ENCODE assay signal across 10 cellular contexts in genomic region chr9:19124430-19124793, GRCh38. TPM values are rescaled to one million over a fixed set of nuclear protein-coding genes. Genes with fewer than 3 reads are reported as not detected.
DNase-seq lines count a peak whose midpoint lies in the region; ATAC-seq and TF ChIP-seq lines count a peak whose summit lies in the region.
"Had no signal": no experiment of that assay in that cellular context is flagged by ENCODE, and none has a peak within 500 bp of the region (broad histone marks: within the 10 kb centered on the region; RNA-seq: fewer than 3 reads in every experiment).

No MANE protein-coding gene starts in this region.

- no peaks in the 10 kb centered on the region for H3K9me3 Mint-ChIP-seq in CD8-positive, alpha-beta memory T cell

- no peaks in the 10 kb centered on the region for H3K27me3 Mint-ChIP-seq in CD8-positive, alpha-beta memory T cell

- H2AFZ ChIP-seq in osteoblast (ENCODE audit: low read length) = no peak overlapping the region

- peaks cover 12 to 62% (median 22%) of the 10 kb centered on the region in 3 donors for H3K36me3 Mint-ChIP-seq in CD8-positive, alpha-beta memory T cell

- H3K36me3 ChIP-seq in CD8-positive, alpha-beta memory T cell (ENCODE audit: insufficient read depth, low read length) = peaks cover 26% of the 10 kb centered on the region
- H3K36me3 ChIP-seq in RWPE2 (ENCODE audit: low read depth) = no peaks in the 10 kb centered on the region
- peaks cover 65% of the 10 kb centered on the region for H3K36me3 ChIP-seq in osteoblast (ENCODE audit: insufficient read depth, low read length)
- peaks cover 28 to 66% (median 57%) of the 10 kb centered on the region in 4 donors for H3K36me3 ChIP-seq in stomach

- no peak for DNase-seq in CD8-positive, alpha-beta memory T cell
- DNase-seq in RWPE2 (ENCODE audit: low spot score) (no peak), epithelial cell of proximal tubule (ENCODE audit: low read depth) (no peak), osteoblast (ENCODE audit: insufficient read length, low spot score, missing footprints) (no peak), NCI-H2227 (lab: John Stamatoyannopoulos, UW; ENCODE audit: unreplicated experiment) (no peak), OCI-M2 (lab: John Stamatoyannopoulos, UW; ENCODE audit: unreplicated experiment) (no peak), stomach (no peak), HUDEP-2 (lab: John Stamatoyannopoulos, UW; ENCODE audit: unreplicated experiment in 76 of 76) (no peak)
- DNase-seq: brain microvascular endothelial cell, NCI-H187 had no signal

- TF ChIP-seq EP300 in stomach (IDR thresholded peaks at IDR 0.05) = no peak

- POLR2A ChIA-PET in CD8-positive, alpha-beta memory T cell (lab: Charles Lee) = no interaction called here

- H3K4me1 ChIP-seq in CD8-positive, alpha-beta memory T cell (ENCODE audit: insufficient read depth, low read length) = peaks cover 40% of the 10 kb centered on the region
- H3K4me1 ChIP-seq in RWPE2 (ENCODE audit: insufficient read depth, poor library complexity, severe bottlenecking) (peaks cover 9% of the 10 kb centered on the region), osteoblast (ENCODE audit: insufficient read depth, low read length) (peaks cover 37% of the 10 kb centered on the region), stomach (peaks cover 14 to 68% (median 48%) of the 10 kb centered on the region in 4 donors)

- peaks cover 9% of the 10 kb centered on the region for H4K20me1 ChIP-seq in osteoblast (ENCODE audit: insufficient read depth, low read length)

- CTCF ChIA-PET in CD8-positive, alpha-beta memory T cell (lab: Charles Lee) = no interaction called here

- H3K27me3 ChIP-seq in CD8-positive, alpha-beta memory T cell (ENCODE audit: insufficient read depth, low read length, poor library complexity, severe bottlenecking) = no peaks in the 10 kb centered on the region
- H3K27me3 ChIP-seq in RWPE2 (ENCODE audit: insufficient read depth, poor library complexity, severe bottlenecking) (no peaks in the 10 kb centered on the region), osteoblast (ENCODE audit: insufficient read depth, low read length) (no peaks in the 10 kb centered on the region), stomach (no peaks in the 10 kb centered on the region)
- H3K27me3 ChIP-seq: brain microvascular endothelial cell had no signal

- intact Hi-C loops in stomach (cut with DNase I; ENCODE audit: low total_unique reads) = no loop called here

- peaks cover 65% of the 10 kb centered on the region for H3K79me2 ChIP-seq in osteoblast (ENCODE audit: insufficient read depth, low read length)

- no peak for ATAC-seq in RWPE2 (ENCODE audit: low read depth)

- H3K9me3 ChIP-seq in CD8-positive, alpha-beta memory T cell (ENCODE audit: low read length) = no peaks in the 10 kb centered on the region
- H3K9me3 ChIP-seq in RWPE2 (ENCODE audit: severe bottlenecking) = no peaks in the 10 kb centered on the region
- no peaks in the 10 kb centered on the region for H3K9me3 ChIP-seq in osteoblast (ENCODE audit: low read depth, low read length)
- no peaks in the 10 kb centered on the region for H3K9me3 ChIP-seq in stomach

- H3K4me1 Mint-ChIP-seq in CD8-positive, alpha-beta memory T cell = peaks cover 39 to 65% (median 64%) of the 10 kb centered on the region in 3 donors

- H3K27ac ChIP-seq in CD8-positive, alpha-beta memory T cell (ENCODE audit: low read depth, low read length) = peak overlapping the region; percentile 21
- peak overlapping the region; percentile 3 for H3K27ac ChIP-seq in RWPE2 (ENCODE audit: poor library complexity, severe bottlenecking)
- peak overlapping the region; percentile 20 for H3K27ac ChIP-seq in osteoblast (ENCODE audit: low read depth, low read length)
- H3K27ac ChIP-seq in stomach = peak overlapping the region in 2 of 5 donors; percentile 52 to 58
- H3K27ac ChIP-seq: brain microvascular endothelial cell had no signal

- H3K27ac Mint-ChIP-seq in CD8-positive, alpha-beta memory T cell = peak overlapping the region; percentile 53 to 99 (median 79)

- peak overlapping the region; percentile 87 for H3K4me2 ChIP-seq in osteoblast (ENCODE audit: insufficient read depth, low read length)

- H3K4me3 Mint-ChIP-seq in CD8-positive, alpha-beta memory T cell = peak overlapping the region; percentile 18 to 98 (median 92)

- no peak for TF ChIP-seq CTCF in RWPE2 (IDR thresholded peaks at IDR 0.05; ENCODE audit: poor library complexity, severe bottlenecking)
- TF ChIP-seq CTCF in epithelial cell of proximal tubule (conservative IDR thresholded peaks at IDR 0.05; ENCODE audit: low read depth, low read length) = no peak
- no peak for TF ChIP-seq CTCF in osteoblast (IDR thresholded peaks at IDR 0.05; ENCODE audit: extremely low read depth, low read depth, low read length)
- TF ChIP-seq CTCF in stomach (IDR thresholded peaks at IDR 0.05) = no peak

- peak overlapping the region; percentile 28 for H3K4me3 ChIP-seq in CD8-positive, alpha-beta memory T cell (ENCODE audit: low read length)
- H3K4me3 ChIP-seq in RWPE2 (ENCODE audit: severe bottlenecking) (no peak overlapping the region), epithelial cell of proximal tubule (ENCODE audit: low read depth, low read length) (peak overlapping the region; percentile 89), osteoblast (ENCODE audit: insufficient read depth, low read length) (peak overlapping the region; percentile 13), stomach (peak overlapping the region in 2 of 4 donors; percentile 70 to 73)

- TF ChIP-seq POLR2A in stomach (IDR thresholded peaks at IDR 0.05) = no peak

RNA-seq across cellular contexts. Expression of gene PLIN2, which starts 2.9 kb away (rescaled TPM):
- 10 to 100 TPM; 37.8 to 38.8 TPM for total RNA-seq in CD8-positive, alpha-beta memory T cell
- polyA plus RNA-seq in CD8-positive, alpha-beta memory T cell = 73.9 TPM
- 72.1 and 105 TPM in 2 replicates for total RNA-seq in epithelial cell of proximal tubule
- 113 and 143 TPM in 2 replicates for total RNA-seq in osteoblast
- 100 to 1,000 TPM in 2 of 5 donors, 10 to 100 TPM in 3; 20.5 to 208 (median 37.7) TPM for total RNA-seq in stomach
- polyA plus RNA-seq in stomach = 10 to 100 TPM; 22.8 to 81.0 (median 55.8) TPM

RNA-seq across cellular contexts. Expression of gene HAUS6, which starts 21.7 kb away (rescaled TPM):
- total RNA-seq in CD8-positive, alpha-beta memory T cell = 10 to 100 TPM; 32.1 to 36.3 TPM
- 6.2 TPM for polyA plus RNA-seq in CD8-positive, alpha-beta memory T cell
- 27.2 and 28.5 TPM in 2 replicates for total RNA-seq in epithelial cell of proximal tubule
- total RNA-seq in osteoblast = 14.5 and 16.2 TPM in 2 replicates
- 10 to 100 TPM in 3 of 5 donors, 1 to 10 TPM in 2; 1.7 to 32.1 (median 22.3) TPM for total RNA-seq in stomach
- 1 to 10 TPM; 2.3 to 3.3 (median 3.1) TPM for polyA plus RNA-seq in stomach
